ENCODE assay signal across 1 cellular context in the genomic region with DNA sequence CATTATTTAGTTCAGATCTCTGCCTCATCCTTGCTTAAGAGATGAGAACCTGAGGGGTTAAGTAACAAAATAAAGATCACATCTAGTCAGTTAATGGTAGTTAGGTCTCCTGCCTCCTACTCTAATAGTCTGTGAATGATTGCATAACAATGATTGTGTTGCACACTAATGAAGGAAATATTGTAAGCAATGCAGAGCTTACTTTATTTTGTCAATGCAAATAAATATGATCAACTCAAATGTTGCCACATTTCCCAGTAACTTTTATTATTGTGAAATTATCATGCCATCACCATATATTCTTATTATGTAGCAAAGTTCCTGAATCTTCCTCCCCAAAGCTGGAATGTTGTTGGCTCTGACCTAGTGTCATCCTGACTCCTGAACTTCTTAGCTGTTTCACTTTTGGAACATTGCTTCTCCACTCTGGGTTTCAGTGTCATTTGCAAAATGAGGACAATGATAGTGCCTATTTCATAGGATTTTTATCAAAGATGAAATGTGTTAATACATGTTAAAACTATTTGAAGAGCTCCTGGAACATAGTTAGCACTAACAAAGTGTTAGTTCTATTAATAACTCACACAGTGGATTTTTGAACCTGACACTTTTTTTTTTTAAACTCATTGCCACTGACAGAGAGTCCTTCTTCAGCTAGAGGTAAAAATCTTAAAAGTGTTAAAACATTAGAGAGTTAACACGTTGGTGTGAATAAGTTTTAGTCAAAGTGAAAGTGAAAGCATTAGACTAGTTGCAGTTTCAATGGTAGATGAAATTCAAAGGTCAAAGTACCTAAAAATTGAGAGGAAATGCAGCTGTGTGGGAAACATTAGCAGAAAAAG.
A peak's percentile ranks its signal among the peaks of the same experiment; 100 is the strongest.
TF ChIP-seq lines count a peak whose summit lies in the region.

No MANE protein-coding gene starts in this region.

TF ChIP-seq in GM12878, 131 proteins besides CTCF, POLR2A, EP300 and RAD21 (continued from another document):
- no peak for TF ChIP-seq PRDM15 (CRISPR knock-in tag; IDR thresholded peaks at IDR 0.05)
- TF ChIP-seq NFXL1 (IDR thresholded peaks at IDR 0.05; ENCODE audit: borderline replicate concordance) = no peak
- TF ChIP-seq ZNF592 (IDR thresholded peaks at IDR 0.05) = no peak
- no peak for TF ChIP-seq SMARCA5 (IDR thresholded peaks at IDR 0.05)
- TF ChIP-seq, protein P1, sequence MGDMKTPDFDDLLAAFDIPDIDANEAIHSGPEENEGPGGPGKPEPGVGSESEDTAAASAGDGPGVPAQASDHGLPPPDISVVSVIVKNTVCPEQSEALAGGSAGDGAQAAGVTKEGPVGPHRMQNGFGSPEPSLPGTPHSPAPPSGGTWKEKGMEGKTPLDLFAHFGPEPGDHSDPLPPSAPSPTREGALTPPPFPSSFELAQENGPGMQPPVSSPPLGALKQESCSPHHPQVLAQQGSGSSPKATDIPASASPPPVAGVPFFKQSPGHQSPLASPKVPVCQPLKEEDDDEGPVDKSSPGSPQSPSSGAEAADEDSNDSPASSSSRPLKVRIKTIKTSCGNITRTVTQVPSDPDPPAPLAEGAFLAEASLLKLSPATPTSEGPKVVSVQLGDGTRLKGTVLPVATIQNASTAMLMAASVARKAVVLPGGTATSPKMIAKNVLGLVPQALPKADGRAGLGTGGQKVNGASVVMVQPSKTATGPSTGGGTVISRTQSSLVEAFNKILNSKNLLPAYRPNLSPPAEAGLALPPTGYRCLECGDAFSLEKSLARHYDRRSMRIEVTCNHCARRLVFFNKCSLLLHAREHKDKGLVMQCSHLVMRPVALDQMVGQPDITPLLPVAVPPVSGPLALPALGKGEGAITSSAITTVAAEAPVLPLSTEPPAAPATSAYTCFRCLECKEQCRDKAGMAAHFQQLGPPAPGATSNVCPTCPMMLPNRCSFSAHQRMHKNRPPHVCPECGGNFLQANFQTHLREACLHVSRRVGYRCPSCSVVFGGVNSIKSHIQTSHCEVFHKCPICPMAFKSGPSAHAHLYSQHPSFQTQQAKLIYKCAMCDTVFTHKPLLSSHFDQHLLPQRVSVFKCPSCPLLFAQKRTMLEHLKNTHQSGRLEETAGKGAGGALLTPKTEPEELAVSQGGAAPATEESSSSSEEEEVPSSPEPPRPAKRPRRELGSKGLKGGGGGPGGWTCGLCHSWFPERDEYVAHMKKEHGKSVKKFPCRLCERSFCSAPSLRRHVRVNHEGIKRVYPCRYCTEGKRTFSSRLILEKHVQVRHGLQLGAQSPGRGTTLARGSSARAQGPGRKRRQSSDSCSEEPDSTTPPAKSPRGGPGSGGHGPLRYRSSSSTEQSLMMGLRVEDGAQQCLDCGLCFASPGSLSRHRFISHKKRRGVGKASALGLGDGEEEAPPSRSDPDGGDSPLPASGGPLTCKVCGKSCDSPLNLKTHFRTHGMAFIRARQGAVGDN (IDR thresholded peaks at IDR 0.05) = peak; percentile 46; the same call in 1 of the 2 replicates
